In the genomic region with DNA sequence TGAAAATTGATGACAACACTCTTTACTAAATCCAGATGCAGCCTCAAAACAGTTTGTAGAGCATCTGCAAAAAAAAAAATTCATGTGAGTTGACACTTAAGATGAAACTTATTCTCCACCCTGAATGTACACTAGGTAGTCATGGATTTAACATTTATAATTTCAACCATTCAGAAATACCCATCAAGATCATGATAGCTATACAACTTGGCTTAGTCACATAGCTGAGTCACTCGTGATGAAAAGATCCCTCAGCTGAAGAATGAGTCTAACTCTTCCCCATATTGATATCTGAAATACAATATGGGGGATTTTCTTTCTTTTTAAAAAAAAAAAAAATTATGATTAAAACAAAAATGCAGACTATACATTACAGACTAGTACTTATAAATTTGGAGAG, we compare ENCODE assay signal across 16 cellular contexts.
DNase-seq lines count a peak whose midpoint lies in the region; ATAC-seq and TF ChIP-seq lines count a peak whose summit lies in the region.
"Had no signal": no experiment of that assay in that cellular context is flagged by ENCODE, and none has a peak within 500 bp of the region (broad histone marks: within the 10 kb centered on the region; RNA-seq: fewer than 3 reads in every experiment).

No MANE protein-coding gene starts in this region.

- no peak overlapping the region for H3K9ac ChIP-seq in SK-N-SH
- no peak overlapping the region for H3K9ac ChIP-seq in fibroblast of lung (ENCODE audit: insufficient read depth, low read length)
- H3K9ac ChIP-seq: parathyroid adenoma had no signal

- no peak overlapping the region for H3K4me3 Mint-ChIP-seq in CD4-positive, alpha-beta T cell
- H3K4me3 Mint-ChIP-seq: dendritic cell treated with granulocyte-macrophage colony-stimulating factor and Interleukin-4, amounts not matched to agents 40 ng/mL and 50 ng/mL, for 4 days had no signal

- peak; percentile 57 for DNase-seq in A172 (ENCODE audit: low spot score)
- no peak for DNase-seq in CD4-positive, alpha-beta T cell
- DNase-seq in SK-N-SH: no peak
- peak; percentile 49 to 79 for DNase-seq in fibroblast of lung (ENCODE audit: low read depth in 2 of 2)
- no peak for DNase-seq in NCI-H128 (lab: John Stamatoyannopoulos, UW; ENCODE audit: unreplicated experiment)
- no peak for DNase-seq in germinal center (ENCODE audit: low spot score)
- no peak for DNase-seq in NCI-H82 (lab: John Stamatoyannopoulos, UW)
- DNase-seq: Calu3, NCI-H1048, NCI-H510A, SHP77 treated with DMSO at 0.1 percent for 48 hours had no signal

- H3K79me2 ChIP-seq in SK-N-SH (ENCODE audit: insufficient read depth) (no peaks in the 10 kb centered on the region), fibroblast of lung (ENCODE audit: control insufficient read depth, insufficient read depth, low read length) (no peaks in the 10 kb centered on the region)
- H3K79me2 ChIP-seq: hepatocyte, parathyroid adenoma had no signal

- H3K27ac ChIP-seq in CD4-positive, alpha-beta T cell (ENCODE audit: low read depth, low read length): no peak overlapping the region
- H3K27ac ChIP-seq in SK-N-SH (ENCODE audit: low read depth in 2 of 2, low read length in 1 of 2) (peak overlapping the region in 1 of 2 experiments; percentile 56; a peak in 2 of 4 replicates), fibroblast of lung (ENCODE audit: insufficient read depth, low read length) (no peak overlapping the region)
- H3K27ac ChIP-seq: hepatocyte, HL-60, parathyroid adenoma had no signal

- WGBS in SK-N-SH (ENCODE audit: low lambda C conversion rate): 3% methylated on average over 1 of the region's 1 CpG

- peaks cover 23% of the 10 kb centered on the region for H3F3A ChIP-seq in SK-N-SH (replicated peaks; ENCODE audit: insufficient read depth)

- H3K36me3 Mint-ChIP-seq in CD4-positive, alpha-beta T cell (ENCODE audit: low read depth): peaks cover 13% of the 10 kb centered on the region

- CTCF ChIA-PET in CD4-positive, alpha-beta T cell (lab: Charles Lee): interaction anchor here (0.9 kb wide), 1 partner anchor 10 kb away, joined by 4 read pairs; no protein-coding TSS in a partner anchor
- CTCF ChIA-PET in SK-N-SH (lab: Yijun Ruan, JAX): interaction anchor here (0.9 to 1.3 kb wide), 2 partner anchors 8 to 27 kb away, joined by 3 to 4 read pairs; no protein-coding TSS in a partner anchor

- no peak for TF ChIP-seq CTCF in CD4-positive, alpha-beta T cell (IDR thresholded peaks at IDR 0.05)
- TF ChIP-seq CTCF in SK-N-SH (IDR thresholded peaks at IDR 0.05) (no peak), fibroblast of lung (conservative IDR thresholded peaks at IDR 0.05 in 1 of 2, IDR thresholded peaks at IDR 0.05 in 1 of 2; ENCODE audit: low read depth in 1 of 2, low read length in 2 of 2) (no peak)

- H3K4me1 ChIP-seq in SK-N-SH (ENCODE audit: control insufficient read depth in 1 of 2, insufficient read depth in 2 of 2, low read depth in 1 of 2, low read length in 1 of 2) (peaks cover 0 to 10% of the 10 kb centered on the region in 2 experiments; a peak in 2 of 4 replicates), fibroblast of lung (ENCODE audit: control insufficient read depth, extremely low read depth, insufficient read depth, low read length) (peaks cover 2% of the 10 kb centered on the region)
- H3K4me1 ChIP-seq: parathyroid adenoma had no signal

- POLR2A ChIA-PET in CD4-positive, alpha-beta T cell (lab: Charles Lee): no interaction called here
- POLR2A ChIA-PET in SK-N-SH (lab: Yijun Ruan, JAX): no interaction called here

- no peak for TF ChIP-seq RAD21 in SK-N-SH (IDR thresholded peaks at IDR 0.05; ENCODE audit: low read length)

- no peak for ATAC-seq in CD4-positive, alpha-beta T cell (ENCODE audit: poor library complexity)
- ATAC-seq in GM21576 (IDR thresholded peaks at IDR 0.05; ENCODE audit: unreplicated experiment): no peak

- H4K20me1 ChIP-seq in SK-N-SH (ENCODE audit: insufficient read depth) (no peaks in the 10 kb centered on the region), fibroblast of lung (ENCODE audit: control insufficient read depth, extremely low read depth, insufficient read depth, low read length) (no peaks in the 10 kb centered on the region)

- H3K4me1 Mint-ChIP-seq in CD4-positive, alpha-beta T cell (ENCODE audit: low read depth): peaks cover 31% of the 10 kb centered on the region

- H3K4me3 ChIP-seq in SK-N-SH (ENCODE audit: low read depth in 2 of 2, low read length in 1 of 2) (no peak overlapping the region), fibroblast of lung (replicated peaks in 1 of 4; ENCODE audit: control extremely low read depth in 1 of 4, insufficient read depth in 1 of 4, low read depth in 3 of 4, low read length in 4 of 4) (no peak overlapping the region)
- H3K4me3 ChIP-seq: hepatocyte had no signal

- H2AFZ ChIP-seq in SK-N-SH (ENCODE audit: low read depth): no peak overlapping the region
- H2AFZ ChIP-seq in fibroblast of lung (ENCODE audit: low read length): no peak overlapping the region
- H2AFZ ChIP-seq: hepatocyte, parathyroid adenoma had no signal

- H3K4me2 ChIP-seq in SK-N-SH: no peak overlapping the region
- no peak overlapping the region for H3K4me2 ChIP-seq in fibroblast of lung (ENCODE audit: extremely low read depth, insufficient read depth, low read length)
- H3K4me2 ChIP-seq: hepatocyte had no signal

- peaks cover 14% of the 10 kb centered on the region for H3K9me3 Mint-ChIP-seq in CD4-positive, alpha-beta T cell

- H3K27me3 ChIP-seq in CD4-positive, alpha-beta T cell (ENCODE audit: control insufficient read depth, insufficient read depth, low read length): no peaks in the 10 kb centered on the region
- no peaks in the 10 kb centered on the region for H3K27me3 ChIP-seq in SK-N-SH (ENCODE audit: insufficient read depth)
- no peaks in the 10 kb centered on the region for H3K27me3 ChIP-seq in fibroblast of lung (ENCODE audit: control insufficient read depth, insufficient read depth, low read length)
- H3K27me3 ChIP-seq: hepatocyte had no signal

- no peaks in the 10 kb centered on the region for H3K9me2 ChIP-seq in SK-N-SH

- H3K36me3 ChIP-seq in SK-N-SH (replicated peaks in 1 of 2; ENCODE audit: control insufficient read depth in 1 of 2, insufficient read depth in 2 of 2, low read length in 1 of 2) (no peaks in the 10 kb centered on the region), fibroblast of lung (ENCODE audit: control insufficient read depth, insufficient read depth, low read length) (no peaks in the 10 kb centered on the region)

- peak overlapping the region; percentile 91 for H3K27ac Mint-ChIP-seq in CD4-positive, alpha-beta T cell
- H3K27ac Mint-ChIP-seq: dendritic cell treated with granulocyte-macrophage colony-stimulating factor and Interleukin-4, amounts not matched to agents 40 ng/mL and 50 ng/mL, for 4 days had no signal

- H3K27me3 Mint-ChIP-seq in CD4-positive, alpha-beta T cell: no peaks in the 10 kb centered on the region
- H3K27me3 Mint-ChIP-seq: dendritic cell treated with granulocyte-macrophage colony-stimulating factor and Interleukin-4, amounts not matched to agents 40 ng/mL and 50 ng/mL, for 4 days had no signal

- no peak for TF ChIP-seq EP300 in SK-N-SH (IDR thresholded peaks at IDR 0.05; ENCODE audit: borderline replicate concordance in 1 of 2, low read depth in 1 of 2, low read length in 1 of 2)

- peaks cover 12% of the 10 kb centered on the region for H3K9me3 ChIP-seq in CD4-positive, alpha-beta T cell (ENCODE audit: control insufficient read depth, low read length)
- H3K9me3 ChIP-seq in SK-N-SH (no peaks in the 10 kb centered on the region), fibroblast of lung (ENCODE audit: control insufficient read depth, insufficient read depth, low read depth, low read length) (no peaks in the 10 kb centered on the region)

- intact Hi-C loops in CD4-positive, alpha-beta T cell (cut with DNase I, micrococcal nuclease): no loop called here

TF ChIP-seq in SK-N-SH, 30 proteins besides CTCF, POLR2A, EP300 and RAD21 (continues in another document):
- TF ChIP-seq RCOR1 (IDR thresholded peaks at IDR 0.05; ENCODE audit: low read length) (no peak), SIN3A (IDR thresholded peaks at IDR 0.05; ENCODE audit: borderline replicate concordance, low read depth, low read length) (no peak), FOXM1 (IDR thresholded peaks at IDR 0.05; ENCODE audit: low read depth) (no peak), GABPA (IDR thresholded peaks at IDR 0.05; ENCODE audit: low read depth) (no peak), TEAD4 (IDR thresholded peaks at IDR 0.05; ENCODE audit: borderline replicate concordance, insufficient read depth) (no peak), NFIC (IDR thresholded peaks at IDR 0.05; ENCODE audit: borderline replicate concordance) (no peak), RFX5 (IDR thresholded peaks at IDR 0.05; ENCODE audit: low read length) (no peak)
- TF ChIP-seq, protein P1, sequence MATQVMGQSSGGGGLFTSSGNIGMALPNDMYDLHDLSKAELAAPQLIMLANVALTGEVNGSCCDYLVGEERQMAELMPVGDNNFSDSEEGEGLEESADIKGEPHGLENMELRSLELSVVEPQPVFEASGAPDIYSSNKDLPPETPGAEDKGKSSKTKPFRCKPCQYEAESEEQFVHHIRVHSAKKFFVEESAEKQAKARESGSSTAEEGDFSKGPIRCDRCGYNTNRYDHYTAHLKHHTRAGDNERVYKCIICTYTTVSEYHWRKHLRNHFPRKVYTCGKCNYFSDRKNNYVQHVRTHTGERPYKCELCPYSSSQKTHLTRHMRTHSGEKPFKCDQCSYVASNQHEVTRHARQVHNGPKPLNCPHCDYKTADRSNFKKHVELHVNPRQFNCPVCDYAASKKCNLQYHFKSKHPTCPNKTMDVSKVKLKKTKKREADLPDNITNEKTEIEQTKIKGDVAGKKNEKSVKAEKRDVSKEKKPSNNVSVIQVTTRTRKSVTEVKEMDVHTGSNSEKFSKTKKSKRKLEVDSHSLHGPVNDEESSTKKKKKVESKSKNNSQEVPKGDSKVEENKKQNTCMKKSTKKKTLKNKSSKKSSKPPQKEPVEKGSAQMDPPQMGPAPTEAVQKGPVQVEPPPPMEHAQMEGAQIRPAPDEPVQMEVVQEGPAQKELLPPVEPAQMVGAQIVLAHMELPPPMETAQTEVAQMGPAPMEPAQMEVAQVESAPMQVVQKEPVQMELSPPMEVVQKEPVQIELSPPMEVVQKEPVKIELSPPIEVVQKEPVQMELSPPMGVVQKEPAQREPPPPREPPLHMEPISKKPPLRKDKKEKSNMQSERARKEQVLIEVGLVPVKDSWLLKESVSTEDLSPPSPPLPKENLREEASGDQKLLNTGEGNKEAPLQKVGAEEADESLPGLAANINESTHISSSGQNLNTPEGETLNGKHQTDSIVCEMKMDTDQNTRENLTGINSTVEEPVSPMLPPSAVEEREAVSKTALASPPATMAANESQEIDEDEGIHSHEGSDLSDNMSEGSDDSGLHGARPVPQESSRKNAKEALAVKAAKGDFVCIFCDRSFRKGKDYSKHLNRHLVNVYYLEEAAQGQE (IDR thresholded peaks at IDR 0.05; ENCODE audit: low read depth, low read length): no peak
- TF ChIP-seq, protein P2, sequence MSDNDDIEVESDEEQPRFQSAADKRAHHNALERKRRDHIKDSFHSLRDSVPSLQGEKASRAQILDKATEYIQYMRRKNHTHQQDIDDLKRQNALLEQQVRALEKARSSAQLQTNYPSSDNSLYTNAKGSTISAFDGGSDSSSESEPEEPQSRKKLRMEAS (IDR thresholded peaks at IDR 0.05; ENCODE audit: low read depth): no peak

Comparison
In these comparisons a context has a peak if more than half of its experiments do, and no peak if none do; other contexts are left out.
1. DNase-seq: peak in A172 (single experiment) and fibroblast of lung (2 of 2); none in CD4-positive, alpha-beta T cell (0 of 10), SK-N-SH (single experiment), NCI-H128 (single experiment), germinal center (single experiment) and NCI-H82 (single experiment).